In the genomic region with DNA sequence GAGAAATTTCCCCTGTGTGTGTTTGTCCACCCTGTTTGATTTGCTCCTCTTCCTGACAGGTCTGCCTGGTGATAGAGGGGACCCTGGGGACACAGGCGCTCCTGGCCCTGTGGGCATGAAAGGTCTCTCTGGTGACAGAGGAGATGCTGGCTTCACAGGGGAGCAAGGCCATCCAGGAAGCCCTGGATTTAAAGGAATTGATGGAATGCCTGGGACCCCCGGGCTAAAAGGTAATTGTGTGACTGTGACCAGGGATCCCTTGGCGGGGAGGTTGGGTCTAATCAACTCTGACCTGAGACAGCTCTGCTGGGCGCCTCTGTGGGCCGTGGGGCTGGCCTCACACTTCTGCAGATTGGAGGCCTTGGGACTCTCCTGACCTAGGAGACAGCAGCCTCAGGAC, we compare ENCODE assay signal across 1 cellular context.
TF ChIP-seq lines count a peak whose summit lies in the region.

No MANE protein-coding gene starts in this region.

TF ChIP-seq in K562, 482 proteins besides CTCF, POLR2A, EP300 and RAD21 (continued from another document):
- TF ChIP-seq TCF7L2 (IDR thresholded peaks at IDR 0.05; ENCODE audit: low read depth, low read length) (no peak), TSHZ1 (CRISPR knock-in tag; IDR thresholded peaks at IDR 0.05) (no peak), NR2F6 (CRISPR knock-in tag; IDR thresholded peaks at IDR 0.05) (no peak)
